17 cellular contexts compared by ENCODE assay signal in the genomic region with DNA sequence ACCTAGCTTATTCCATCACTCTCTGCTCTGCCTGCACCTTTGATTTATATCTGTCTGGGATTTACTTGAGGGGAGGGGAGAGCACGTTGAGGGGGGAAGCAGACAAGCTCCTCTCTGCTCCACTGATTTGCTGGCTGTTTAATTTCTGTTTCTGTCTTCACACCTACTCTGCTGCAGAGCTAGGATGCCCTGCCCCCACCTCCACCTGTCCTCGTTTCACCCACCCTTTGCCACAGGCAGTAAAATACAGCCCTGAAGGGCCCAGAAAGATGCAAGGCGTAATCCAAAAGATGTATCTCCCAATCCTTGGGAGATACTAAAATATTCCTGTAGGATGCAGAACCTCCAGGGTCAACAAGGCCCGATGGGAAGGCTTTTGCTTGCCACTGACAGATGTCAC.
DNase-seq lines count a peak whose midpoint lies in the region; ATAC-seq and TF ChIP-seq lines count a peak whose summit lies in the region.
"Had no signal": no experiment of that assay in that cellular context is flagged by ENCODE, and none has a peak within 500 bp of the region (broad histone marks: within the 10 kb centered on the region; RNA-seq: fewer than 3 reads in every experiment).

No MANE protein-coding gene starts in this region.

- no peak overlapping the region for H3K4ac ChIP-seq in trophoblast cell (ENCODE audit: low read depth, low read length)

- peaks cover 10% of the 10 kb centered on the region for H3K4me1 ChIP-seq in suprapubic skin
- no peaks in the 10 kb centered on the region for H3K4me1 ChIP-seq in trophoblast cell (ENCODE audit: control insufficient read depth in 1 of 2, insufficient read depth in 2 of 2, low read length in 2 of 2)

- H3K14ac ChIP-seq in trophoblast cell (ENCODE audit: low read length), result no peak overlapping the region

- no peaks in the 10 kb centered on the region for H3K9me3 ChIP-seq in suprapubic skin
- H3K9me3 ChIP-seq in trophoblast cell (ENCODE audit: insufficient read depth, low read depth, low read length), result no peaks in the 10 kb centered on the region

- H3K79me2 ChIP-seq in trophoblast cell (ENCODE audit: control insufficient read depth, insufficient read depth, low read length, poor library complexity), result no peaks in the 10 kb centered on the region

- no peak overlapping the region for H3K4me2 ChIP-seq in trophoblast cell (ENCODE audit: low read length)
- H3K4me2 ChIP-seq: GM23338 had no signal

- ATAC-seq in GM19324 (IDR thresholded peaks at IDR 0.05; ENCODE audit: low FRiP score, unreplicated experiment), result peak; percentile 57
- ATAC-seq: GM23338, K562, Right ventricle myocardium inferior had no signal

- H4K91ac ChIP-seq in trophoblast cell (ENCODE audit: low read depth, low read length), result no peak overlapping the region

- H2BK12ac ChIP-seq in trophoblast cell (ENCODE audit: low read length), result no peak overlapping the region

- H3K4me3 ChIP-seq in suprapubic skin, result no peak overlapping the region
- no peak overlapping the region for H3K4me3 ChIP-seq in trophoblast cell (ENCODE audit: low read depth, low read length)
- H3K4me3 ChIP-seq: GM23338, K562 had no signal

- no peak overlapping the region for H2AK5ac ChIP-seq in trophoblast cell (ENCODE audit: low read length)

- TF ChIP-seq POLR2A in suprapubic skin (IDR thresholded peaks at IDR 0.05), result no peak

- H2BK5ac ChIP-seq in trophoblast cell (ENCODE audit: low read depth, low read length, poor library complexity), result no peak overlapping the region

- H3K27ac ChIP-seq in suprapubic skin (no peak overlapping the region), trophoblast cell (ENCODE audit: low read depth, low read length) (no peak overlapping the region)

- no peaks in the 10 kb centered on the region for H3K27me3 ChIP-seq in suprapubic skin
- H3K27me3 ChIP-seq in trophoblast cell (ENCODE audit: insufficient read depth, low read length), result no peaks in the 10 kb centered on the region

- H3K79me1 ChIP-seq in trophoblast cell (ENCODE audit: low read length), result no peaks in the 10 kb centered on the region

- no peak overlapping the region for H4K12ac ChIP-seq in trophoblast cell (ENCODE audit: low read depth, low read length)

- WGBS in suprapubic skin, result 75% methylated on average over 4 of the region's 4 CpGs
- no CpG with 5 or more reads among the region's 4 CpGs for WGBS in trophoblast cell (ENCODE audit: extremely low coverage, insufficient coverage, insufficient read length)

- DNase-seq in NCI-H1417 (lab: John Stamatoyannopoulos, UW), result peak; percentile 6 to 67 (median 36)
- DNase-seq in NCI-H1417 treated with DMSO at 0.1 percent for 48 hours (lab: John Stamatoyannopoulos, UW), result no peak
- peak; percentile 33 to 48 for DNase-seq in NCI-H526 (lab: John Stamatoyannopoulos, UW)
- peak; percentile 81 for DNase-seq in left kidney (ENCODE audit: low read depth, low spot score)
- no peak for DNase-seq in suprapubic skin (ENCODE audit: low spot score in 2 of 2)
- no peak for DNase-seq in activated CD4-positive, CD25-positive, alpha-beta regulatory T cell (lab: John Stamatoyannopoulos, UW)
- DNase-seq in trophoblast cell, result no peak
- DNase-seq: 8988T; HCEC 1CT; NCI-H1092 treated with DMSO at 0.1 percent for 48 hours; NCI-H1930; NCI-H748 treated with DMSO at 0.1 percent for 48 hours; NK-92 treated with Interleukin-12 subunit alpha and Interleukin-12 subunit beta, amount 100 ng/mL, for 24 hours had no signal

- TF ChIP-seq EP300 in suprapubic skin (IDR thresholded peaks at IDR 0.05), result no peak

- no peak overlapping the region for H3K9ac ChIP-seq in trophoblast cell (ENCODE audit: low read length)

- no peak overlapping the region for H4K8ac ChIP-seq in trophoblast cell (ENCODE audit: low read depth, low read length)

- no peak for TF ChIP-seq CTCF in suprapubic skin (IDR thresholded peaks at IDR 0.05)

- no peak overlapping the region for H2BK120ac ChIP-seq in trophoblast cell (ENCODE audit: insufficient read depth, low read length, poor library complexity)

- H3K36me3 ChIP-seq in suprapubic skin (no peaks in the 10 kb centered on the region), trophoblast cell (ENCODE audit: control insufficient read depth in 1 of 2, insufficient read depth in 2 of 2, low read length in 2 of 2) (no peaks in the 10 kb centered on the region)

- no peak overlapping the region for H3K18ac ChIP-seq in trophoblast cell (ENCODE audit: low read length)

- no peak overlapping the region for H2AFZ ChIP-seq in trophoblast cell (ENCODE audit: insufficient read depth, low read length, poor library complexity)
- H2AFZ ChIP-seq: GM23338 had no signal

- H3K23ac ChIP-seq in trophoblast cell (ENCODE audit: low read length), result no peak overlapping the region

Comparison
In these comparisons a context has a peak if more than half of its experiments do, and no peak if none do; other contexts are left out.
1. DNase-seq: peak in NCI-H1417 (3 of 3), NCI-H526 (2 of 2) and left kidney (single experiment); none in NCI-H1417 treated with DMSO at 0.1 percent for 48 hours (single experiment), suprapubic skin (0 of 2), activated CD4-positive, CD25-positive, alpha-beta regulatory T cell (0 of 4) and trophoblast cell (0 of 2).